Comparison of ENCODE assay signal across 17 cellular contexts in the genomic region with DNA sequence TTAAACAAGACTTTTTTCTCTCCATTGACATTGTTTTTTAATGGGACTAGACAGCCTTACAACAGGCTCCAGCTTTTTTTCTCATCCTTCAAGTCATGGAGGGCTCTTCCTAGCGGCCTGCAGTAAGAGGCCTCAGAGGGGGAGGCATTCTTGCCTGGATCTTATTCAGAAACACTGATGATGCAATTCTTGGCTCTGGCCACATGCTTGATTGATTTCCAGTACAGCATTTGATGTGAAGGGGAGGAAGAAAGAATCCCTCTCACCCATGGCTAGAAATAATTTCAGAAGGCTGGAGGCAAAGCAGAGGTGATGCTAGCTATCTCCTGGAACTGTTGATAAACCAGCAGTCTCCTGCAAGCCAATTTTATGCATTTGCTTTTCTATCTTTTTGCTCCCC.
DNase-seq lines count a peak whose midpoint lies in the region; ATAC-seq, FAIRE-seq and TF ChIP-seq lines count a peak whose summit lies in the region.
"Had no signal": no experiment of that assay in that cellular context is flagged by ENCODE, and none has a peak within 500 bp of the region (broad histone marks: within the 10 kb centered on the region; RNA-seq: fewer than 3 reads in every experiment).

No MANE protein-coding gene starts in this region.

- H3K27ac ChIP-seq in GM23338 (ENCODE audit: low read depth) (no peak overlapping the region), astrocyte (ENCODE audit: low read depth, low read length) (no peak overlapping the region), stomach (peak overlapping the region in 1 of 5 donors; percentile 13)
- H3K27ac ChIP-seq: brain microvascular endothelial cell, gastroesophageal sphincter, parathyroid adenoma, SJSA1, suprapubic skin had no signal

- H3K79me2 ChIP-seq in GM23338 (replicated peaks; ENCODE audit: insufficient read depth), result no peaks in the 10 kb centered on the region
- H3K79me2 ChIP-seq in astrocyte (ENCODE audit: insufficient read depth, low read length), result no peaks in the 10 kb centered on the region
- H3K79me2 ChIP-seq: parathyroid adenoma had no signal

- H3K27me3 Mint-ChIP-seq in GM23338 (ENCODE audit: insufficient read depth, low read depth, poor library complexity) (peaks cover 3% of the 10 kb centered on the region), astrocyte (ENCODE audit: low read depth, unreplicated experiment) (no peaks in the 10 kb centered on the region)
- no peaks in the 10 kb centered on the region for H3K27me3 Mint-ChIP-seq in activated T-helper 17 cell treated with anti-CD3 and anti-CD28 coated beads, Interleukin-2, amount 50 U/mL, for 72 hours
- H3K27me3 Mint-ChIP-seq: IgD-negative memory B cell had no signal

- no peaks in the 10 kb centered on the region for H3K36me3 Mint-ChIP-seq in GM23338 (ENCODE audit: low read depth)
- H3K36me3 Mint-ChIP-seq in astrocyte (ENCODE audit: low read depth, unreplicated experiment), result peaks cover 3% of the 10 kb centered on the region
- no peaks in the 10 kb centered on the region for H3K36me3 Mint-ChIP-seq in activated T-helper 17 cell treated with anti-CD3 and anti-CD28 coated beads, Interleukin-2, amount 50 U/mL, for 72 hours (ENCODE audit: low read depth)
- H3K36me3 Mint-ChIP-seq: IgD-negative memory B cell had no signal

- no peak for FAIRE-seq in astrocyte (lab: Jason Lieb, UNC)

- ATAC-seq in GM23338 (no peak), left cardiac atrium (peak; percentile 73 to 85)
- ATAC-seq in activated T-helper 17 cell treated with anti-CD3 and anti-CD28 coated beads, Interleukin-2, amount 50 U/mL, for 72 hours (replicated peaks), result no peak
- ATAC-seq: gastroesophageal sphincter, mucosa of descending colon had no signal

- TF ChIP-seq POLR2A in stomach (IDR thresholded peaks at IDR 0.05), result no peak

- no peak overlapping the region for H3K4me3 Mint-ChIP-seq in GM23338
- H3K4me3 Mint-ChIP-seq in astrocyte (ENCODE audit: unreplicated experiment), result no peak overlapping the region
- no peak overlapping the region for H3K4me3 Mint-ChIP-seq in activated T-helper 17 cell treated with anti-CD3 and anti-CD28 coated beads, Interleukin-2, amount 50 U/mL, for 72 hours
- H3K4me3 Mint-ChIP-seq: IgD-negative memory B cell had no signal

- no peaks in the 10 kb centered on the region; the same call in 1 of the 3 replicates for H3K9me3 Mint-ChIP-seq in GM23338
- peaks cover 7% of the 10 kb centered on the region for H3K9me3 Mint-ChIP-seq in astrocyte (ENCODE audit: unreplicated experiment)
- peaks cover 14% of the 10 kb centered on the region for H3K9me3 Mint-ChIP-seq in activated T-helper 17 cell treated with anti-CD3 and anti-CD28 coated beads, Interleukin-2, amount 50 U/mL, for 72 hours

- no peak for TF ChIP-seq CTCF in GM23338 (conservative IDR thresholded peaks at IDR 0.05; ENCODE audit: low read depth in 2 of 2)
- TF ChIP-seq CTCF in astrocyte (IDR thresholded peaks at IDR 0.05; ENCODE audit: insufficient read depth, low read depth, low read length), result no peak
- TF ChIP-seq CTCF in stomach (IDR thresholded peaks at IDR 0.05), result no peak

- H3K4me1 Mint-ChIP-seq in GM23338 (0 out of 3 replicates have a peak, but pooled peaks cover 3% of the 10 kb centered on the region), astrocyte (ENCODE audit: low read depth, unreplicated experiment) (peaks cover 20% of the 10 kb centered on the region)
- H3K4me1 Mint-ChIP-seq in activated T-helper 17 cell treated with anti-CD3 and anti-CD28 coated beads, Interleukin-2, amount 50 U/mL, for 72 hours, result no peaks in the 10 kb centered on the region
- H3K4me1 Mint-ChIP-seq: IgD-negative memory B cell had no signal

- WGBS in stomach, 5 donors, result 40 to 74% (median 66%) methylated on average over 1 of the region's 1 CpG

- H2AFZ ChIP-seq in GM23338 (no peak overlapping the region), astrocyte (ENCODE audit: low read depth, low read length) (no peak overlapping the region)
- H2AFZ ChIP-seq: parathyroid adenoma had no signal

- no peak overlapping the region for H3K4me2 ChIP-seq in GM23338
- H3K4me2 ChIP-seq in astrocyte (ENCODE audit: low read length), result no peak overlapping the region

- H3K4me3 ChIP-seq in GM23338 (no peak overlapping the region), astrocyte (ENCODE audit: insufficient read depth, low read depth, low read length) (no peak overlapping the region), stomach (no peak overlapping the region)
- H3K4me3 ChIP-seq: gastroesophageal sphincter, mucosa of descending colon, SJSA1, suprapubic skin had no signal

- no peaks in the 10 kb centered on the region for H3K4me1 ChIP-seq in GM23338 (ENCODE audit: insufficient read depth)
- H3K4me1 ChIP-seq in astrocyte (ENCODE audit: insufficient read depth, low read length), result no peaks in the 10 kb centered on the region
- H3K4me1 ChIP-seq in stomach, result peaks cover 0 to 24% (median 18%) of the 10 kb centered on the region in 4 donors
- H3K4me1 ChIP-seq: gastroesophageal sphincter, SJSA1 had no signal

- H3K27ac Mint-ChIP-seq in GM23338, result no peak overlapping the region; the same call in none of the 2 replicates
- peak overlapping the region; percentile 38 for H3K27ac Mint-ChIP-seq in astrocyte (ENCODE audit: unreplicated experiment)
- no peak overlapping the region for H3K27ac Mint-ChIP-seq in activated T-helper 17 cell treated with anti-CD3 and anti-CD28 coated beads, Interleukin-2, amount 50 U/mL, for 72 hours
- H3K27ac Mint-ChIP-seq: IgD-negative memory B cell had no signal

- H3K36me3 ChIP-seq in GM23338 (ENCODE audit: insufficient read depth) (no peaks in the 10 kb centered on the region), astrocyte (ENCODE audit: insufficient read depth, low read length) (no peaks in the 10 kb centered on the region), stomach (no peaks in the 10 kb centered on the region)
- H3K36me3 ChIP-seq: brain microvascular endothelial cell, SJSA1, suprapubic skin had no signal

- DNase-seq in GM23338 (ENCODE audit: low spot score) (peak; percentile 3), astrocyte (ENCODE audit: low read depth) (peak; percentile 48), left cardiac atrium (no peak), retina (peak; percentile 56), stomach (no peak)
- no peak for DNase-seq in stimulated activated CD4-positive, alpha-beta T cell treated with anti-CD3 and anti-CD28 coated beads, Interleukin-4, amount 100 ng/mL, for 1 hour
- DNase-seq: activated CD4-positive, alpha-beta T cell treated with anti-CD3 and anti-CD28 coated beads, Interleukin-2, amount 50 U/mL, for 4 hours; brain microvascular endothelial cell; mucosa of descending colon; NCI-H1417; stimulated activated CD4-positive, alpha-beta T cell treated with anti-CD3 and anti-CD28 coated beads, Interleukin-15, amount 100 ng/mL, for 24 hours had no signal

- H3K9me3 ChIP-seq in astrocyte (ENCODE audit: insufficient read depth, low read depth, low read length) (no peaks in the 10 kb centered on the region), stomach (no peaks in the 10 kb centered on the region)
- H3K9me3 ChIP-seq: gastroesophageal sphincter, mucosa of descending colon, SJSA1, suprapubic skin had no signal

- no peak overlapping the region for H3K9ac ChIP-seq in astrocyte (ENCODE audit: low read length)
- H3K9ac ChIP-seq: parathyroid adenoma had no signal

- intact Hi-C loops in left cardiac atrium (cut with DNase I), result no loop called here
- intact Hi-C loops in stomach (cut with DNase I; ENCODE audit: low total_unique reads), result no loop called here

- peaks cover 8% of the 10 kb centered on the region; the same call in 1 of the 2 replicates for H3K9me2 ChIP-seq in GM23338 (ENCODE audit: insufficient read depth)

- H3F3A ChIP-seq in GM23338 (replicated peaks; ENCODE audit: low read depth), result no peaks in the 10 kb centered on the region

- no peak for TF ChIP-seq EP300 in stomach (IDR thresholded peaks at IDR 0.05)

- H3K27me3 ChIP-seq in GM23338 (ENCODE audit: insufficient read depth), result no peaks in the 10 kb centered on the region
- no peaks in the 10 kb centered on the region for H3K27me3 ChIP-seq in astrocyte (ENCODE audit: insufficient read depth, low read length)
- H3K27me3 ChIP-seq in stomach, result no peaks in the 10 kb centered on the region
- H3K27me3 ChIP-seq: brain microvascular endothelial cell, gastroesophageal sphincter, SJSA1, suprapubic skin had no signal

- H4K20me1 ChIP-seq in GM23338 (replicated peaks; ENCODE audit: insufficient read depth) (no peaks in the 10 kb centered on the region), astrocyte (ENCODE audit: insufficient read depth, low read length) (no peaks in the 10 kb centered on the region)

TF ChIP-seq in GM23338, 12 proteins besides CTCF, POLR2A, EP300 and RAD21 (continues in another document):
- TF ChIP-seq, protein P1, sequence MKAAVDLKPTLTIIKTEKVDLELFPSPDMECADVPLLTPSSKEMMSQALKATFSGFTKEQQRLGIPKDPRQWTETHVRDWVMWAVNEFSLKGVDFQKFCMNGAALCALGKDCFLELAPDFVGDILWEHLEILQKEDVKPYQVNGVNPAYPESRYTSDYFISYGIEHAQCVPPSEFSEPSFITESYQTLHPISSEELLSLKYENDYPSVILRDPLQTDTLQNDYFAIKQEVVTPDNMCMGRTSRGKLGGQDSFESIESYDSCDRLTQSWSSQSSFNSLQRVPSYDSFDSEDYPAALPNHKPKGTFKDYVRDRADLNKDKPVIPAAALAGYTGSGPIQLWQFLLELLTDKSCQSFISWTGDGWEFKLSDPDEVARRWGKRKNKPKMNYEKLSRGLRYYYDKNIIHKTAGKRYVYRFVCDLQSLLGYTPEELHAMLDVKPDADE (IDR thresholded peaks at IDR 0.05), result no peak
- TF ChIP-seq EZH2 (IDR thresholded peaks at IDR 0.05; ENCODE audit: low read depth, unreplicated experiment), result no peak
- no peak for TF ChIP-seq CREB1 (CRISPR knock-in tag; IDR thresholded peaks at IDR 0.05; ENCODE audit: low read depth)
- no peak for TF ChIP-seq EZH2phosphoT487 (IDR thresholded peaks at IDR 0.05; ENCODE audit: unreplicated experiment)

Comparison
In these comparisons a context has a peak if more than half of its experiments do, and no peak if none do; other contexts are left out.
1. ATAC-seq: peak in left cardiac atrium (2 of 2); none in GM23338 (single experiment) and activated T-helper 17 cell treated with anti-CD3 and anti-CD28 coated beads, Interleukin-2, amount 50 U/mL, for 72 hours (single experiment).
2. DNase-seq: peak in GM23338 (single experiment), astrocyte (single experiment) and retina (single experiment); none in left cardiac atrium (single experiment), stomach (single experiment) and stimulated activated CD4-positive, alpha-beta T cell treated with anti-CD3 and anti-CD28 coated beads, Interleukin-4, amount 100 ng/mL, for 1 hour (single experiment).